Comparison of ENCODE assay signal across 8 cellular contexts in the genomic region with DNA sequence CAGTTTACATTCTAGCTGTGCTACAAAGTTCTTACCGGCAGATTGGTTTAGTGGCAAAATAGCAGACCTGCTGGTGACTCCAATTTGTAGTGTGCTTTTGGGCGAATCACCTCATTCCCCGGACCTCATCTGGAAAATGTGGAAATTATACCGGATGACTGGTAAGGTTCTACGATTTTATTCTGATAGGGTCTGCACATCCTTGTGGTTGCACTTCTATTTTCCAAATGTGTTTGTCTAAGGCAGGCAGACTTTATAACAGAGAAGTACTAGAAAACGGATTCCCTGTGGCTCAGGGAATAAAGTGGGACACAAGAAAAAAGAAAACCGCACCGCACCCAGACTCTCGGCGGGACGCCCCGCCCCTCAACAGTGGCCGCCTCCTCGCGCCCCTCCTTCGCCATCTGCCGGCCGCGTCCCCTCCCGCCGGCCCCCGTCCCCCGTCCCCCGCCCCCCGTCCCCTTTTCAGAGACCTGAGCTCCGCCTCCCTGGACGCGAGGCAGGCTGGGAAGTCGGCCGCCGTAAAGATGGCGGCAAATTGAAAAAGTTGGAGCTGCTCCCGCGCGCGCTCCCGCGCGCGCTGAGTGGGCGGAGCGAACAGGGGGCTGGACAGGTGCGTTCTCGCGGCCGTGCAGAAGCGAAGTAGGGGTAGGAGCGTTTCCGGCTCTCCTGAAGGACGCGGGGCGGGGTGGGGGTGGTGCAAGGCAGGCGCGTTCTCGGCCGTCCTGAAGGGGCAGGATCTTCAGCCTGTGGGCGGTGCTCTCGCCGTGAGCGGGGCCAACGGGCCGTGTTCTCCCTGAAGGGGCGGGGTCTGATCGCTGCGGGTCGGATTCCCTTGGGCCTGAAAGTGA. TPM values are rescaled to one million over a fixed set of nuclear protein-coding genes. Genes with fewer than 3 reads are reported as not detected.
DNase-seq lines count a peak whose midpoint lies in the region; ATAC-seq lines count a peak whose summit lies in the region.

No MANE protein-coding gene starts in this region.

- DNase-seq in CD8-positive, alpha-beta memory T cell: peak; percentile 98 to 100 (median 99)
- DNase-seq in HS-5 (ENCODE audit: low read depth) (peak; percentile 99), NK-92 (lab: John Stamatoyannopoulos, UW; ENCODE audit: unreplicated experiment) (peak; percentile 82), medulla oblongata (ENCODE audit: extremely low spot score) (peak; percentile 99)
- DNase-seq in activated CD8-positive, alpha-beta memory T cell treated with anti-CD3 and anti-CD28 coated beads for 24 hours: peak; percentile 99
- peak; percentile 98 to 99 (median 99) for DNase-seq in effector memory CD4-positive, alpha-beta T cell
- DNase-seq in stimulated activated CD4-positive, alpha-beta T cell treated with anti-CD3 and anti-CD28 coated beads, TNF-alpha, amount 100 ng/mL, for 48 hours (ENCODE audit: low read depth in 3 of 3): peak; percentile 99 to 100 (median 100)

- H3K36me3 ChIP-seq in CD8-positive, alpha-beta memory T cell (ENCODE audit: insufficient read depth, low read length): no peaks in the 10 kb centered on the region
- no peaks in the 10 kb centered on the region for H3K36me3 ChIP-seq in effector memory CD4-positive, alpha-beta T cell (ENCODE audit: control insufficient read depth, insufficient read depth, low read length)

- peaks cover 46 to 61% (median 54%) of the 10 kb centered on the region in 3 donors for H3K4me1 Mint-ChIP-seq in CD8-positive, alpha-beta memory T cell

- H3K9me3 ChIP-seq in CD8-positive, alpha-beta memory T cell (ENCODE audit: low read length): no peaks in the 10 kb centered on the region
- H3K9me3 ChIP-seq in effector memory CD4-positive, alpha-beta T cell (ENCODE audit: control insufficient read depth, low read length): no peaks in the 10 kb centered on the region

- peak overlapping the region; percentile 75 for H3K27ac ChIP-seq in CD8-positive, alpha-beta memory T cell (ENCODE audit: low read depth, low read length)
- H3K27ac ChIP-seq in effector memory CD4-positive, alpha-beta T cell (ENCODE audit: insufficient read depth, low read length, poor library complexity, severe bottlenecking): peak overlapping the region; percentile 76

- peak overlapping the region; percentile 67 for H3K4me3 ChIP-seq in CD8-positive, alpha-beta memory T cell (ENCODE audit: low read length)
- H3K4me3 ChIP-seq in effector memory CD4-positive, alpha-beta T cell (ENCODE audit: insufficient read depth, low read depth, low read length, poor library complexity, severe bottlenecking): peak overlapping the region; percentile 78

- CTCF ChIA-PET in CD8-positive, alpha-beta memory T cell (lab: Charles Lee): interaction anchor here (0.9 to 9.9 kb wide), 9 partner anchors 12 to 34 kb away, joined by 3 to 117 read pairs (median 5); a partner anchor contains a TSS

- ATAC-seq in GM19468 (IDR thresholded peaks at IDR 0.05; ENCODE audit: extremely low read depth, unreplicated experiment): peak; percentile 73

- H3K9me3 Mint-ChIP-seq in CD8-positive, alpha-beta memory T cell: no peaks in the 10 kb centered on the region

- no peaks in the 10 kb centered on the region for H3K27me3 ChIP-seq in CD8-positive, alpha-beta memory T cell (ENCODE audit: insufficient read depth, low read length, poor library complexity, severe bottlenecking)
- H3K27me3 ChIP-seq in effector memory CD4-positive, alpha-beta T cell (replicated peaks; ENCODE audit: control insufficient read depth, insufficient read depth, low read length, poor library complexity, severe bottlenecking): no peaks in the 10 kb centered on the region

- H3K27ac Mint-ChIP-seq in CD8-positive, alpha-beta memory T cell: peak overlapping the region; percentile 93 to 97 (median 96)

- peaks cover 0 to 14% (median 0%) of the 10 kb centered on the region in 3 donors for H3K36me3 Mint-ChIP-seq in CD8-positive, alpha-beta memory T cell

- H3K27me3 Mint-ChIP-seq in CD8-positive, alpha-beta memory T cell: no peaks in the 10 kb centered on the region

- peaks cover 55% of the 10 kb centered on the region for H3K4me1 ChIP-seq in CD8-positive, alpha-beta memory T cell (ENCODE audit: insufficient read depth, low read length)
- H3K4me1 ChIP-seq in effector memory CD4-positive, alpha-beta T cell (ENCODE audit: control insufficient read depth, insufficient read depth, low read length, poor library complexity, severe bottlenecking): peaks cover 29% of the 10 kb centered on the region

- POLR2A ChIA-PET in CD8-positive, alpha-beta memory T cell (lab: Charles Lee): interaction anchor here (0.6 to 4.3 kb wide), 17 partner anchors 9 to 426 kb away, joined by 3 to 81 read pairs (median 5); a partner anchor contains a TSS

- peak overlapping the region; percentile 97 to 99 (median 99) for H3K4me3 Mint-ChIP-seq in CD8-positive, alpha-beta memory T cell

RNA-seq across cellular contexts. Expression of a gene that starts 0.5 kb away (rescaled TPM):
- 10 to 100 TPM; 70.6 to 74.8 TPM for total RNA-seq in CD8-positive, alpha-beta memory T cell
- polyA plus RNA-seq in CD8-positive, alpha-beta memory T cell: 81.1 TPM

RNA-seq across cellular contexts. Expression of a gene that starts 20.7 kb away (rescaled TPM):
- 100 to 1,000 TPM; 363 to 374 TPM for total RNA-seq in CD8-positive, alpha-beta memory T cell
- polyA plus RNA-seq in CD8-positive, alpha-beta memory T cell: 182 TPM

Comparison
In these comparisons a context has a peak if more than half of its experiments do, and no peak if none do; other contexts are left out.
1. Peak in every context shown above with its lines: DNase-seq, ATAC-seq, H3K4me3 ChIP-seq and H3K27ac ChIP-seq.